In genomic region chr15:71747128-71748083, GRCh38 we compare ENCODE assay signal across 11 cellular contexts.
A peak's percentile ranks its signal among the peaks of the same experiment; 100 is the strongest.
DNase-seq lines count a peak whose midpoint lies in the region; ATAC-seq and TF ChIP-seq lines count a peak whose summit lies in the region.
"Had no signal": no experiment of that assay in that cellular context is flagged by ENCODE, and none has a peak within 500 bp of the region (broad histone marks: within the 10 kb centered on the region; RNA-seq: fewer than 3 reads in every experiment).

No MANE protein-coding gene starts in this region.

- 40% methylated on average over 9 of the region's 12 CpGs for WGBS in right lobe of liver (ENCODE audit: insufficient coverage, low coverage, low lambda C conversion rate, missing lambda C conversion rate)

- H3K27me3 ChIP-seq in BLaER1 treated with 17β-estradiol and CSF1 and Interleukin-3, amounts not matched to agents 10 nM and 100 nM, result no peaks in the 10 kb centered on the region
- H3K27me3 ChIP-seq in right lobe of liver, result no peaks in the 10 kb centered on the region
- no peaks in the 10 kb centered on the region for H3K27me3 ChIP-seq in SJCRH30
- H3K27me3 ChIP-seq: cardiac muscle cell had no signal

- H3K36me3 Mint-ChIP-seq in MCF 10A (ENCODE audit: insufficient read depth, unreplicated experiment), result no peaks in the 10 kb centered on the region

- peaks cover 23% of the 10 kb centered on the region for H3K4me1 Mint-ChIP-seq in MCF 10A (ENCODE audit: insufficient read depth, unreplicated experiment)
- H3K4me1 Mint-ChIP-seq: activated CD4-positive, alpha-beta T cell treated with anti-CD3 and anti-CD28 coated beads for 36 hours had no signal

- CTCF ChIA-PET in MCF 10A (lab: Yijun Ruan, JAX), result interaction anchor here (0.7 to 5.7 kb wide), 7 partner anchors 10 to 300 kb away, joined by 3 to 149 read pairs (median 4); no protein-coding TSS in a partner anchor

- H3K9me3 ChIP-seq in BLaER1 treated with 17β-estradiol and CSF1 and Interleukin-3, amounts not matched to agents 10 nM and 100 nM (replicated peaks in 1 of 11), result no peaks in the 10 kb centered on the region
- H3K9me3 ChIP-seq in right lobe of liver, result no peaks in the 10 kb centered on the region
- H3K9me3 ChIP-seq in SJCRH30 (replicated peaks), result no peaks in the 10 kb centered on the region

- no peaks in the 10 kb centered on the region for H3K27me3 Mint-ChIP-seq in MCF 10A (ENCODE audit: insufficient read depth, unreplicated experiment)

- DNase-seq in LNCaP clone FGC (ENCODE audit: low read depth) (peak; percentile 93), MCF 10A (ENCODE audit: unreplicated experiment) (peak; percentile 84), right lobe of liver (no peak), SJCRH30 (no peak), pons (ENCODE audit: low spot score) (no peak)
- DNase-seq: activated CD4-positive, alpha-beta T cell treated with anti-CD3 and anti-CD28 coated beads for 36 hours; NCI-H524 had no signal

- no peak for TF ChIP-seq POLR2A in right lobe of liver (IDR thresholded peaks at IDR 0.05)

- POLR2A ChIA-PET in MCF 10A (lab: Yijun Ruan, JAX), result interaction anchor here (0.6 to 1.6 kb wide), 4 partner anchors 14 to 234 kb away, joined by 3 to 5 read pairs (median 3); no protein-coding TSS in a partner anchor

- peak overlapping the region in 9 of 11 experiments; percentile 27 to 67 (median 48); a peak in 13 of 22 replicates for H3K9ac ChIP-seq in BLaER1 treated with 17β-estradiol and CSF1 and Interleukin-3, amounts not matched to agents 10 nM and 100 nM

- peaks cover 0 to 3% (median 0%) of the 10 kb centered on the region in 11 experiments; a peak in 2 of 22 replicates for H4K20me1 ChIP-seq in BLaER1 treated with 17β-estradiol and CSF1 and Interleukin-3, amounts not matched to agents 10 nM and 100 nM

- H3K9me3 Mint-ChIP-seq in MCF 10A (ENCODE audit: unreplicated experiment), result no peaks in the 10 kb centered on the region

- no peaks in the 10 kb centered on the region for H3K36me3 ChIP-seq in BLaER1 treated with 17β-estradiol and CSF1 and Interleukin-3, amounts not matched to agents 10 nM and 100 nM
- H3K36me3 ChIP-seq in right lobe of liver, result no peaks in the 10 kb centered on the region
- no peaks in the 10 kb centered on the region for H3K36me3 ChIP-seq in SJCRH30
- H3K36me3 ChIP-seq: cardiac muscle cell had no signal

- H3K4me2 ChIP-seq in BLaER1 treated with 17β-estradiol and CSF1 and Interleukin-3, amounts not matched to agents 10 nM and 100 nM, result peak overlapping the region; percentile 75 to 95 (median 84)

- H3K4me3 ChIP-seq in BLaER1 treated with 17β-estradiol and CSF1 and Interleukin-3, amounts not matched to agents 10 nM and 100 nM, result peak overlapping the region in 8 of 10 experiments; percentile 16 to 57 (median 32); a peak in 10 of 20 replicates
- H3K4me3 ChIP-seq in LNCaP clone FGC (ENCODE audit: low read depth, low read length) (no peak overlapping the region), right lobe of liver (no peak overlapping the region), SJCRH30 (no peak overlapping the region)
- H3K4me3 ChIP-seq: cardiac muscle cell had no signal

- H3K4me3 Mint-ChIP-seq in MCF 10A (ENCODE audit: unreplicated experiment), result peak overlapping the region; percentile 62
- H3K4me3 Mint-ChIP-seq: activated CD4-positive, alpha-beta T cell treated with anti-CD3 and anti-CD28 coated beads for 36 hours had no signal

- TSS peak; percentile 84 for BruUV-seq in MCF 10A (replicated peaks; lab: Mats Ljungman, UMichigan)

- TF ChIP-seq CTCF in LNCaP clone FGC (IDR thresholded peaks at IDR 0.05; ENCODE audit: control insufficient read depth, extremely low read depth, insufficient read depth) (no peak), MCF 10A (IDR thresholded peaks at IDR 0.05; ENCODE audit: unreplicated experiment) (no peak), right lobe of liver (IDR thresholded peaks at IDR 0.05) (no peak)

- intact Hi-C loops in MCF 10A (cut with micrococcal nuclease), result loop anchor here (10.0 kb wide), 1 partner anchor 453 kb away; no protein-coding TSS in a partner anchor
- intact Hi-C loops in right lobe of liver (cut with DNase I), result loop anchor here in 1 of 2 donors (10.0 kb wide), 2 partner anchors 57 to 407 kb away; no protein-coding TSS in a partner anchor

- H3K27ac Mint-ChIP-seq in MCF 10A (ENCODE audit: low read depth, unreplicated experiment), result peak overlapping the region; percentile 94
- H3K27ac Mint-ChIP-seq: activated CD4-positive, alpha-beta T cell treated with anti-CD3 and anti-CD28 coated beads for 36 hours had no signal

- H3K4me1 ChIP-seq in BLaER1 treated with 17β-estradiol and CSF1 and Interleukin-3, amounts not matched to agents 10 nM and 100 nM, result peaks cover 34 to 64% (median 57%) of the 10 kb centered on the region in 10 experiments
- peaks cover 0 to 24% (median 3%) of the 10 kb centered on the region in 4 donors for H3K4me1 ChIP-seq in right lobe of liver
- H3K4me1 ChIP-seq in SJCRH30, result peaks cover 27% of the 10 kb centered on the region

- peak; percentile 81 to 85 (median 82) for ATAC-seq in right lobe of liver
- ATAC-seq in HG03442 (IDR thresholded peaks at IDR 0.05; ENCODE audit: unreplicated experiment), result no peak
- no peak for ATAC-seq in GM21529 (IDR thresholded peaks at IDR 0.05; ENCODE audit: unreplicated experiment)
- ATAC-seq: activated CD4-positive, alpha-beta T cell treated with anti-CD3 and anti-CD28 coated beads for 36 hours had no signal

- H3K27ac ChIP-seq in BLaER1 treated with 17β-estradiol and CSF1 and Interleukin-3, amounts not matched to agents 10 nM and 100 nM, result peak overlapping the region; percentile 30 to 83 (median 68); a peak in 21 of 22 replicates
- H3K27ac ChIP-seq in right lobe of liver, result peak overlapping the region; percentile 11 to 69 (median 52)
- no peak overlapping the region for H3K27ac ChIP-seq in SJCRH30
- H3K27ac ChIP-seq: cardiac muscle cell had no signal

Comparison
In these comparisons a context has a peak if more than half of its experiments do, and no peak if none do; other contexts are left out.
1. H3K4me3 ChIP-seq: peak in BLaER1 treated with 17β-estradiol and CSF1 and Interleukin-3, amounts not matched to agents 10 nM and 100 nM (8 of 10); none in LNCaP clone FGC (single experiment), right lobe of liver (0 of 3) and SJCRH30 (single experiment).
2. DNase-seq: peak in LNCaP clone FGC (single experiment) and MCF 10A (single experiment); none in right lobe of liver (0 of 3), SJCRH30 (0 of 2) and pons (single experiment).
3. ATAC-seq: peak in right lobe of liver (4 of 4); none in HG03442 (single experiment) and GM21529 (single experiment).